Comparison of ENCODE assay signal across 1 cellular context in genomic region chr10:13787015-13787421, GRCh38.
TF ChIP-seq lines count a peak whose summit lies in the region.

No MANE protein-coding gene starts in this region.

TF ChIP-seq in IMR-90, 13 proteins besides CTCF, POLR2A, EP300 and RAD21 (continued from another document):
- TF ChIP-seq ELK1 (IDR thresholded peaks at IDR 0.05; ENCODE audit: borderline replicate concordance, low read depth, low read length) (no peak), MAFK (IDR thresholded peaks at IDR 0.05; ENCODE audit: low read depth, low read length) (no peak), MXI1 (IDR thresholded peaks at IDR 0.05; ENCODE audit: borderline replicate concordance, low read depth, low read length) (no peak), MAZ (IDR thresholded peaks at IDR 0.05; ENCODE audit: borderline replicate concordance, low read depth, low read length) (no peak), BHLHE40 (IDR thresholded peaks at IDR 0.05; ENCODE audit: low read depth, low read length) (no peak), RCOR1 (IDR thresholded peaks at IDR 0.05; ENCODE audit: insufficient replicate concordance, low read length) (no peak), RFX5 (IDR thresholded peaks at IDR 0.05; ENCODE audit: low read depth, low read length) (no peak), NFE2L2 (IDR thresholded peaks at IDR 0.05; ENCODE audit: low read depth, low read length) (no peak), USF2 (IDR thresholded peaks at IDR 0.05; ENCODE audit: low read depth, low read length) (no peak), CHD1 (IDR thresholded peaks at IDR 0.05; ENCODE audit: low read depth, low read length) (no peak), CEBPB (IDR thresholded peaks at IDR 0.05; ENCODE audit: low read depth, low read length) (no peak), SMC3 (IDR thresholded peaks at IDR 0.05; ENCODE audit: low read depth, low read length) (no peak)
